Comparison of ENCODE assay signal across 28 cellular contexts in the genomic region with DNA sequence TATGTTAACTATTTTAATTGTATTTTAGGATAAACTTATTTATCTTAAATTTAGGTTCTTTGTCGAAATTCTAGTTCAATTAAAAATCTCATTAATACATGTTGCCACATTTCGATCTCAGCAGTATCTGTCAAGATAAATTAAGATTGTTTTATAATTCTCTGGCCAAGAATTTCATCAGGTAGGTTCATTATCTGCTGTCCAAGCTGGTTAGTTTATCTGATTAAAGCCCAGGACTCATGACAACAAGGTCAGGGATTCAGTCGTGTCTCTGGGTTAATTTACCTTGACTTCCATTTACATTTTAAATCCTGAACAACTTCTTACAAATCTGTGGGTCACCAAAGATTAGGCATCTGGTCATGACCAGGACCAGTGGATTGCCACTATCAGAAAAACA. TPM values are rescaled to one million over a fixed set of nuclear protein-coding genes. Genes with fewer than 3 reads are reported as not detected.
"Had no signal": no experiment of that assay in that cellular context is flagged by ENCODE, and none has a peak within 500 bp of the region (broad histone marks: within the 10 kb centered on the region; RNA-seq: fewer than 3 reads in every experiment).

No MANE protein-coding gene starts in this region.

- DNase-seq: head of caudate nucleus; hippocampal formation; kidney glomerular epithelial cell; left cardiac atrium; lower lobe of right lung; mammary epithelial cell; mesenchymal stem cell; naive B cell; nucleus accumbens; psoas muscle; stimulated activated CD4-positive, alpha-beta T cell treated with anti-CD3 and anti-CD28 coated beads, Interleukin-12 subunit alpha, Interleukin-12 subunit beta, amount 100 ng/mL, for 4 hours; stimulated activated CD4-positive, alpha-beta T cell treated with anti-CD3 and anti-CD28 coated beads, Interleukin-15, amount 100 ng/mL, for 24 hours; stimulated activated CD4-positive, alpha-beta T cell treated with anti-CD3 and anti-CD28 coated beads, Interleukin-2, amount 100 ng/mL, for 24 hours; stimulated activated CD4-positive, alpha-beta T cell treated with anti-CD3 and anti-CD28 coated beads, Interleukin-4, amount 100 ng/mL, for 1 hour; stimulated activated naive B cell treated with anti-CD40 and anti-IgM and Interleukin-4, amounts not matched to agents 10 μg/mL and 1 μg/mL and 100 μg/mL, for 72 hours; tibial artery; upper lobe of right lung had no signal

- ATAC-seq: left cardiac atrium; left lobe of liver; natural killer cell treated with Interleukin-12 subunit alpha and Interleukin-12 subunit beta and Interleukin-15 and Interleukin-18, amount 100 ng/mL, for 72 hours; psoas muscle; sciatic nerve; stimulated activated naive B cell treated with anti-CD40 and anti-IgM and Interleukin-4, amounts not matched to agents 10 μg/mL and 1 μg/mL and 100 μg/mL, for 72 hours; upper lobe of right lung had no signal

- H3K9me3 ChIP-seq: lower lobe of right lung, psoas muscle, right atrium auricular region, suprapubic skin, thoracic aorta, tibial artery, upper lobe of right lung had no signal

- H3K27ac ChIP-seq: lower lobe of right lung, parathyroid adenoma, psoas muscle, right atrium auricular region, skin epidermis, suprapubic skin, thoracic aorta, tibial artery, upper lobe of right lung had no signal

- H3K36me3 ChIP-seq: lower lobe of right lung, right atrium auricular region, suprapubic skin, thoracic aorta, tibial artery, upper lobe of right lung had no signal

- H2AFZ ChIP-seq: parathyroid adenoma had no signal

- H3K4me1 ChIP-seq: parathyroid adenoma, psoas muscle had no signal

- H3K4me3 ChIP-seq: lower lobe of right lung, psoas muscle, right atrium auricular region, skin epidermis, suprapubic skin, thoracic aorta, tibial artery, upper lobe of right lung had no signal

- H3K79me2 ChIP-seq: parathyroid adenoma had no signal

- H3K27me3 ChIP-seq: right atrium auricular region, suprapubic skin, tibial artery, upper lobe of right lung had no signal

- FAIRE-seq: keratinocyte, urothelium cell line had no signal

RNA-seq across cellular contexts. Expression of gene STEAP4, which starts 7.6 kb away (rescaled TPM):
- total RNA-seq: natural killer cell treated with Interleukin-12 subunit alpha and Interleukin-12 subunit beta and Interleukin-15 and Interleukin-18, amount 100 ng/mL, for 72 hours had no signal
- polyA plus RNA-seq: neural cell had no signal
